1 cellular context compared by ENCODE assay signal in genomic region chr7:44200699-44201461, GRCh38.
A peak's percentile ranks its signal among the peaks of the same experiment; 100 is the strongest.
TF ChIP-seq lines count a peak whose summit lies in the region.

Gene YKT6 (plus strand): TSS chr7:44200978. CDS start chr7:44201136, 158 bp downstream.

TF ChIP-seq in HEK293, 187 proteins besides CTCF, POLR2A, EP300 and RAD21 (continued from another document):
- TF ChIP-seq ZNF18 (tag by site-specific recombination; IDR thresholded peaks at IDR 0.05): no peak; the same call in 1 of the 2 replicates
- no peak for TF ChIP-seq IKZF3 (tag by site-specific recombination; IDR thresholded peaks at IDR 0.05)
- TF ChIP-seq OSR2 (tag by site-specific recombination; IDR thresholded peaks at IDR 0.05): peak; percentile 71
- TF ChIP-seq ZNF707 (tag by site-specific recombination; IDR thresholded peaks at IDR 0.05): no peak
- TF ChIP-seq ZSCAN30 (tag by site-specific recombination; IDR thresholded peaks at IDR 0.05): peak; percentile 50; the same call in 1 of the 2 replicates
- no peak for TF ChIP-seq ZNF37A (tag by site-specific recombination; IDR thresholded peaks at IDR 0.05)
- no peak for TF ChIP-seq ZNF670 (tag by site-specific recombination; IDR thresholded peaks at IDR 0.05; ENCODE audit: low read depth)
- no peak for TF ChIP-seq MYNN (tag by site-specific recombination; IDR thresholded peaks at IDR 0.05; ENCODE audit: borderline replicate concordance)
- TF ChIP-seq ZNF777 (tag by site-specific recombination; IDR thresholded peaks at IDR 0.05; ENCODE audit: borderline replicate concordance): no peak
- no peak for TF ChIP-seq GLI2 (tag by site-specific recombination; IDR thresholded peaks at IDR 0.05; ENCODE audit: borderline replicate concordance, low read depth)
- peak; percentile 84 for TF ChIP-seq ZNF335 (tag by site-specific recombination; conservative IDR thresholded peaks at IDR 0.05)
- no peak for TF ChIP-seq ZNF140 (tag by site-specific recombination; IDR thresholded peaks at IDR 0.05)
- no peak; the same call in 1 of the 2 replicates for TF ChIP-seq ZBTB21 (tag by site-specific recombination; IDR thresholded peaks at IDR 0.05)
- 0 out of 2 replicates have a peak, but pooled peaks have one; percentile 18 for TF ChIP-seq ZNF76 (tag by site-specific recombination; IDR thresholded peaks at IDR 0.05; ENCODE audit: borderline replicate concordance, low read depth)
- peak; percentile 96 for TF ChIP-seq SP3 (tag by site-specific recombination; IDR thresholded peaks at IDR 0.05)
- TF ChIP-seq SCRT2 (tag by site-specific recombination; IDR thresholded peaks at IDR 0.05): no peak
- TF ChIP-seq ZBTB49 (tag by site-specific recombination; IDR thresholded peaks at IDR 0.05; ENCODE audit: low read depth): no peak
- peak; percentile 80 for TF ChIP-seq ZXDB (tag by site-specific recombination; IDR thresholded peaks at IDR 0.05)
- no peak for TF ChIP-seq GLI4 (tag by site-specific recombination; IDR thresholded peaks at IDR 0.05)
- TF ChIP-seq ZBTB17 (tag by site-specific recombination; IDR thresholded peaks at IDR 0.05): peak; percentile 30; the same call in 1 of the 2 replicates
- TF ChIP-seq ZNF791 (tag by site-specific recombination; IDR thresholded peaks at IDR 0.05): no peak
- TF ChIP-seq ZNF433 (tag by site-specific recombination; IDR thresholded peaks at IDR 0.05; ENCODE audit: low read depth): no peak
- TF ChIP-seq ZNF830 (tag by site-specific recombination; IDR thresholded peaks at IDR 0.05; ENCODE audit: low read depth): no peak
- TF ChIP-seq ZNF621 (tag by site-specific recombination; IDR thresholded peaks at IDR 0.05): no peak
- TF ChIP-seq ZNF24 (tag by site-specific recombination; IDR thresholded peaks at IDR 0.05): peak; percentile 55; the same call in 1 of the 2 replicates
- TF ChIP-seq ZNF133 (tag by site-specific recombination; IDR thresholded peaks at IDR 0.05): no peak
- TF ChIP-seq ZNF398 (tag by site-specific recombination; IDR thresholded peaks at IDR 0.05): no peak
- peak; percentile 84; the same call in 1 of the 2 replicates for TF ChIP-seq ZNF704 (tag by site-specific recombination; IDR thresholded peaks at IDR 0.05)
- peak; percentile 70 for TF ChIP-seq ZNF843 (tag by site-specific recombination; IDR thresholded peaks at IDR 0.05)
- no peak for TF ChIP-seq ZNF785 (tag by site-specific recombination; IDR thresholded peaks at IDR 0.05)
- TF ChIP-seq PRDM4 (tag by site-specific recombination; IDR thresholded peaks at IDR 0.05): no peak
- no peak for TF ChIP-seq ZNF585B (tag by site-specific recombination; IDR thresholded peaks at IDR 0.05)
- TF ChIP-seq ZNF626 (tag by site-specific recombination; IDR thresholded peaks at IDR 0.05): no peak
- no peak for TF ChIP-seq ZNF837 (tag by site-specific recombination; IDR thresholded peaks at IDR 0.05)
- peak; percentile 75 for TF ChIP-seq GLIS2 (tag by site-specific recombination; IDR thresholded peaks at IDR 0.05)
- peak; percentile 85 for TF ChIP-seq KLF9 (tag by site-specific recombination; IDR thresholded peaks at IDR 0.05; ENCODE audit: low read depth)
- no peak for TF ChIP-seq PRDM2 (tag by site-specific recombination; IDR thresholded peaks at IDR 0.05; ENCODE audit: borderline replicate concordance)
- no peak for TF ChIP-seq ZNF747 (tag by site-specific recombination; IDR thresholded peaks at IDR 0.05)
- no peak for TF ChIP-seq ZFP37 (tag by site-specific recombination; IDR thresholded peaks at IDR 0.05)
- TF ChIP-seq ZFHX2 (tag by site-specific recombination; conservative IDR thresholded peaks at IDR 0.05): no peak
- no peak for TF ChIP-seq ZNF366 (tag by site-specific recombination; conservative IDR thresholded peaks at IDR 0.05)
- no peak for TF ChIP-seq ZNF658 (tag by site-specific recombination; IDR thresholded peaks at IDR 0.05)
- no peak for TF ChIP-seq ZNF266 (tag by site-specific recombination; IDR thresholded peaks at IDR 0.05; ENCODE audit: low read depth)
- TF ChIP-seq KLF17 (tag by site-specific recombination; IDR thresholded peaks at IDR 0.05): peak; percentile 75
